Comparison of ENCODE assay signal across 1 cellular context in genomic region chr7:131623154-131623553, GRCh38.
TF ChIP-seq lines count a peak whose summit lies in the region.

No MANE protein-coding gene starts in this region.

TF ChIP-seq in H1, 55 proteins besides CTCF, POLR2A, EP300 and RAD21 (continued from another document):
- TF ChIP-seq CHD7 (IDR thresholded peaks at IDR 0.05; ENCODE audit: insufficient replicate concordance, low read length) (no peak), SIN3A (conservative IDR thresholded peaks at IDR 0.05 in 1 of 2, IDR thresholded peaks at IDR 0.05 in 1 of 2; ENCODE audit: low read depth in 1 of 2, low read length in 2 of 2) (no peak), MAFK (IDR thresholded peaks at IDR 0.05; ENCODE audit: low read depth, low read length) (no peak), EGR1 (IDR thresholded peaks at IDR 0.05; ENCODE audit: borderline replicate concordance, low read depth, low read length) (no peak), BRCA1 (IDR thresholded peaks at IDR 0.05; ENCODE audit: low read depth, low read length) (no peak), CBX8 (IDR thresholded peaks at IDR 0.05; ENCODE audit: borderline replicate concordance, low read depth, low read length) (no peak), MAX (IDR thresholded peaks at IDR 0.05) (no peak), HDAC2 (IDR thresholded peaks at IDR 0.05; ENCODE audit: borderline replicate concordance in 1 of 2, low read depth in 2 of 2, low read length in 2 of 2) (no peak), SP2 (IDR thresholded peaks at IDR 0.05; ENCODE audit: low read length) (no peak), ASH2L (IDR thresholded peaks at IDR 0.05; ENCODE audit: low read length) (no peak), ZNF274 (IDR thresholded peaks at IDR 0.05; ENCODE audit: borderline replicate concordance, extremely low read depth, low read length) (no peak), TCF12 (IDR thresholded peaks at IDR 0.05; ENCODE audit: low read depth, low read length) (no peak), RXRA (IDR thresholded peaks at IDR 0.05; ENCODE audit: insufficient read depth, low read depth, low read length) (no peak)
